Comparison of ENCODE assay signal across 24 cellular contexts in genomic region chr3:186094696-186095095, GRCh38. TPM values are rescaled to one million over a fixed set of nuclear protein-coding genes. Genes with fewer than 3 reads are reported as not detected.
"Had no signal": no experiment of that assay in that cellular context is flagged by ENCODE, and none has a peak within 500 bp of the region (broad histone marks: within the 10 kb centered on the region; RNA-seq: fewer than 3 reads in every experiment).

No MANE protein-coding gene starts in this region.

- H3K27ac ChIP-seq: ascending aorta, brain microvascular endothelial cell, gastroesophageal sphincter, testis, WERI-Rb-1 had no signal

- H3K9me3 ChIP-seq: ascending aorta, esophagus squamous epithelium, gastroesophageal sphincter, testis had no signal

- H3K4me1 Mint-ChIP-seq: activated naive CD4-positive, alpha-beta T cell treated with anti-CD3 and anti-CD28 coated beads, Interleukin-2, amount 50 U/mL, for 24 hours had no signal

- H3K4me3 Mint-ChIP-seq: activated CD4-positive, alpha-beta T cell treated with anti-CD3 and anti-CD28 coated beads, Interleukin-2, amount 10 ng/mL, durations not matched to agents 7 days and 5 days; activated CD8-positive, alpha-beta T cell treated with anti-CD3 and anti-CD28 coated beads, Interleukin-2, amount 10 ng/mL, durations not matched to agents 7 days and 5 days; activated naive CD4-positive, alpha-beta T cell treated with anti-CD3 and anti-CD28 coated beads, Interleukin-2, amount 50 U/mL, for 24 hours; endodermal cell; naive thymus-derived CD4-positive, alpha-beta T cell; neural crest cell; T-cell; T-helper 2 cell treated with Interferon-gamma antibody and Interleukin-4, amounts not matched to agents 5 μg/mL and 100 μg/mL, for 36 hours; type B pancreatic cell had no signal

- H3K27me3 ChIP-seq: ascending aorta, brain microvascular endothelial cell, esophagus squamous epithelium, gastroesophageal sphincter, testis had no signal

- H3K36me3 Mint-ChIP-seq: activated naive CD4-positive, alpha-beta T cell treated with anti-CD3 and anti-CD28 coated beads, Interleukin-2, amount 50 U/mL, for 24 hours; naive thymus-derived CD4-positive, alpha-beta T cell; T-cell; type B pancreatic cell had no signal

- DNase-seq: activated CD4-positive, alpha-beta T cell treated with anti-CD3 and anti-CD28 coated beads, Interleukin-2, amount 10 ng/mL, durations not matched to agents 7 days and 5 days; activated CD4-positive, CD25-positive, alpha-beta regulatory T cell treated with anti-CD3 and anti-CD28 coated beads, Interleukin-2, amount 50 U/mL, for 72 hours; activated CD8-positive, alpha-beta T cell treated with anti-CD3 and anti-CD28 coated beads, Interleukin-2, amount 10 ng/mL, durations not matched to agents 7 days and 5 days; activated gamma-delta T cell treated with Interleukin-2 at 50 U/mL for 16 hours; brain microvascular endothelial cell; central memory CD4-positive, alpha-beta T cell; endodermal cell; esophagus squamous epithelium; left colon; naive thymus-derived CD4-positive, alpha-beta T cell; occipital lobe; posterior cingulate gyrus; stimulated activated CD4-positive, alpha-beta T cell treated with anti-CD3 and anti-CD28 coated beads, Interleukin-2, amount 100 ng/mL, for 48 hours; stimulated activated naive CD4-positive, alpha-beta T cell; T-cell; testis; WERI-Rb-1 had no signal

- ATAC-seq: activated CD8-positive, alpha-beta T cell treated with anti-CD3 and anti-CD28 coated beads, Interleukin-2, amount 10 ng/mL, durations not matched to agents 7 days and 5 days; T-cell had no signal

- H3K36me3 ChIP-seq: ascending aorta, esophagus squamous epithelium, gastroesophageal sphincter, WERI-Rb-1 had no signal

- H3K27ac Mint-ChIP-seq: activated CD4-positive, alpha-beta T cell treated with anti-CD3 and anti-CD28 coated beads, Interleukin-2, amount 10 ng/mL, durations not matched to agents 7 days and 5 days; activated CD8-positive, alpha-beta T cell treated with anti-CD3 and anti-CD28 coated beads, Interleukin-2, amount 10 ng/mL, durations not matched to agents 7 days and 5 days; activated naive CD4-positive, alpha-beta T cell treated with anti-CD3 and anti-CD28 coated beads, Interleukin-2, amount 50 U/mL, for 24 hours; naive thymus-derived CD4-positive, alpha-beta T cell; T-cell; T-helper 2 cell treated with Interferon-gamma antibody and Interleukin-4, amounts not matched to agents 5 μg/mL and 100 μg/mL, for 36 hours had no signal

- H3K9me3 Mint-ChIP-seq: activated CD4-positive, alpha-beta T cell treated with anti-CD3 and anti-CD28 coated beads, Interleukin-2, amount 10 ng/mL, durations not matched to agents 7 days and 5 days; activated naive CD4-positive, alpha-beta T cell treated with anti-CD3 and anti-CD28 coated beads, Interleukin-2, amount 50 U/mL, for 24 hours; endodermal cell; naive thymus-derived CD4-positive, alpha-beta T cell; neural crest cell; T-cell; T-helper 2 cell treated with Interferon-gamma antibody and Interleukin-4, amounts not matched to agents 5 μg/mL and 100 μg/mL, for 36 hours; type B pancreatic cell had no signal

- H3K4me3 ChIP-seq: ascending aorta, esophagus squamous epithelium, gastroesophageal sphincter, lung, testis had no signal

RNA-seq across cellular contexts. Expression of gene ETV5, which starts 14.2 kb away (rescaled TPM):
- polyA plus RNA-seq: naive thymus-derived CD4-positive, alpha-beta T cell had no signal
